ENCODE assay signal across 8 cellular contexts in the genomic region with DNA sequence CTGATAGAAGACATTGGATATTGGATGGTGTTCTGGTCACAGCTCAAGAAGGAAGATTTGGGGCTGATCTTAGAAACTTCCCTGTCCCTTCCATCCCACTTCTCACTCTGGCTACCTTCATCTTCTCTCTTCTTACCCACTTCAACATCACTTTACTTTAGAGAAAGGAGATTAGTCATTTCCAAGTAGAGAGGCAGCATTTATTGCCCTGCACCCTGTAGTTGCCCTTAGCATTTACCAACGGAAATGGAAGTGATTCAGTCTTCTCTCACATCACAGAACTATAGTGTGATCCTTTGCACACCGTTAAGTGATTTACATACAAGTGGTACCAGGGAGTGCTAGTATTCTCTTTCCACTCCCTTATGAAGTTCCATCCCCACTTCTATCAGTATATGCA. TPM values are rescaled to one million over a fixed set of nuclear protein-coding genes. Genes with fewer than 3 reads are reported as not detected.
DNase-seq lines count a peak whose midpoint lies in the region; ATAC-seq and TF ChIP-seq lines count a peak whose summit lies in the region.

No MANE protein-coding gene starts in this region.

- peak overlapping the region in 3 of 4 donors; percentile 32 to 85 (median 81) for H3K27ac ChIP-seq in tibial nerve

- H3K27me3 ChIP-seq in tibial nerve = no peaks in the 10 kb centered on the region

- no peak for TF ChIP-seq EP300 in tibial nerve (IDR thresholded peaks at IDR 0.05)

- no peak for TF ChIP-seq CTCF in fibroblast of mammary gland (conservative IDR thresholded peaks at IDR 0.05; ENCODE audit: control insufficient read depth, insufficient read depth, low read depth, low read length)
- no peak for TF ChIP-seq CTCF in tibial nerve (IDR thresholded peaks at IDR 0.05)

- 63 to 65% methylated on average over 2 of the region's 2 CpGs for WGBS in tibial nerve, 2 donors

- H3K4me1 ChIP-seq in tibial nerve = peaks cover 0 to 49% (median 32%) of the 10 kb centered on the region in 4 donors

- H3K36me3 Mint-ChIP-seq in T-helper 17 cell (ENCODE audit: low read depth) = no peaks in the 10 kb centered on the region

- no peaks in the 10 kb centered on the region for H3K9me3 ChIP-seq in T-helper 17 cell (ENCODE audit: control insufficient read depth, low read length, poor library complexity, severe bottlenecking)
- no peaks in the 10 kb centered on the region for H3K9me3 ChIP-seq in tibial nerve

- peak; percentile 41 for ATAC-seq in GM21367 (IDR thresholded peaks at IDR 0.05; ENCODE audit: unreplicated experiment)
- ATAC-seq in T-helper 17 cell = peak; percentile 48
- no peak for ATAC-seq in HG02610 (IDR thresholded peaks at IDR 0.05; ENCODE audit: unreplicated experiment)
- no peak for ATAC-seq in HG03521 (IDR thresholded peaks at IDR 0.05; ENCODE audit: unreplicated experiment)

- H3K4me3 Mint-ChIP-seq in T-helper 17 cell = peak overlapping the region; percentile 41

- no peaks in the 10 kb centered on the region for H3K36me3 ChIP-seq in tibial nerve

- H3K4me3 ChIP-seq in fibroblast of mammary gland (ENCODE audit: control insufficient read depth, low read depth, low read length) (no peak overlapping the region), tibial nerve (no peak overlapping the region)

- peaks cover 38% of the 10 kb centered on the region for H3K4me1 Mint-ChIP-seq in T-helper 17 cell

- H3K27me3 Mint-ChIP-seq in T-helper 17 cell = no peaks in the 10 kb centered on the region

- DNase-seq in A172 (ENCODE audit: low spot score) (peak; percentile 81), T-helper 17 cell (no peak), fibroblast of mammary gland (ENCODE audit: low read depth) (peak; percentile 60), tibial nerve (ENCODE audit: low spot score in 2 of 2) (no peak), NCI-H82 (lab: John Stamatoyannopoulos, UW) (no peak)

- no peak for TF ChIP-seq POLR2A in tibial nerve (IDR thresholded peaks at IDR 0.05)

- peak overlapping the region; percentile 98 for H3K27ac Mint-ChIP-seq in T-helper 17 cell

RNA-seq across cellular contexts. Expression of a gene that starts 52.4 kb away (rescaled TPM):
- 48.3 and 61.6 TPM in 2 replicates for total RNA-seq in A172 (2014; rRNA removed; shearing (Covaris generic))
- total RNA-seq in T-helper 17 cell (10 to 100 TPM; 22.2 to 23.6 TPM), tibial nerve (10 to 100 TPM; 23.6 to 34.9 (median 30.7) TPM)

Comparison
In these comparisons a context has a peak if more than half of its experiments do, and no peak if none do; other contexts are left out.
1. DNase-seq: peak in A172 (single experiment) and fibroblast of mammary gland (single experiment); none in T-helper 17 cell (0 of 3), tibial nerve (0 of 2) and NCI-H82 (single experiment).
2. ATAC-seq: peak in GM21367 (single experiment) and T-helper 17 cell (single experiment); none in HG02610 (single experiment) and HG03521 (single experiment).